Comparison of ENCODE assay signal across 8 cellular contexts in genomic region chr16:81366316-81366932, GRCh38. TPM values are rescaled to one million over a fixed set of nuclear protein-coding genes. Genes with fewer than 3 reads are reported as not detected.
DNase-seq lines count a peak whose midpoint lies in the region; ATAC-seq, FAIRE-seq and TF ChIP-seq lines count a peak whose summit lies in the region.

No MANE protein-coding gene starts in this region.

- no peak overlapping the region for H3K9ac ChIP-seq in DND-41 (ENCODE audit: low read depth, low read length)

- H3K27ac Mint-ChIP-seq in activated naive CD8-positive, alpha-beta T cell treated with anti-CD3 and anti-CD28 coated beads for 36 hours: no peak overlapping the region

- H3K4me3 Mint-ChIP-seq in activated naive CD8-positive, alpha-beta T cell treated with anti-CD3 and anti-CD28 coated beads for 36 hours: no peak overlapping the region

- H3K36me3 Mint-ChIP-seq in activated naive CD8-positive, alpha-beta T cell treated with anti-CD3 and anti-CD28 coated beads for 36 hours: peaks cover 9% of the 10 kb centered on the region

- no peaks in the 10 kb centered on the region for H3K27me3 ChIP-seq in DND-41 (ENCODE audit: insufficient read depth, low read length, poor library complexity)
- H3K27me3 ChIP-seq in bronchial epithelial cell (ENCODE audit: control insufficient read depth, insufficient read depth, low read length): no peaks in the 10 kb centered on the region

- H3K27me3 Mint-ChIP-seq in activated naive CD8-positive, alpha-beta T cell treated with anti-CD3 and anti-CD28 coated beads for 36 hours: no peaks in the 10 kb centered on the region

- H3K36me3 ChIP-seq in DND-41 (ENCODE audit: insufficient read depth, low read length) (peaks cover 74% of the 10 kb centered on the region), bronchial epithelial cell (ENCODE audit: control insufficient read depth, insufficient read depth, low read length) (peaks cover 13% of the 10 kb centered on the region)

- H3K79me2 ChIP-seq in DND-41 (ENCODE audit: insufficient read depth, low read length): no peaks in the 10 kb centered on the region

- H3K9me3 ChIP-seq in DND-41 (ENCODE audit: insufficient read depth, low read length, severe bottlenecking): no peaks in the 10 kb centered on the region

- H3K27ac ChIP-seq in DND-41 (ENCODE audit: low read length): no peak overlapping the region

- peak; percentile 13 for FAIRE-seq in bronchial epithelial cell (lab: Jason Lieb, UNC)
- FAIRE-seq in urothelium cell line (lab: Jason Lieb, UNC): no peak

- H3K4me1 ChIP-seq in DND-41 (ENCODE audit: insufficient read depth, low read length): no peaks in the 10 kb centered on the region

- peaks cover 3% of the 10 kb centered on the region for H3K4me1 Mint-ChIP-seq in activated naive CD8-positive, alpha-beta T cell treated with anti-CD3 and anti-CD28 coated beads for 36 hours

- no peak overlapping the region for H3K4me2 ChIP-seq in DND-41 (ENCODE audit: insufficient read depth, low read length)

- TF ChIP-seq CTCF in DND-41 (IDR thresholded peaks at IDR 0.05; ENCODE audit: borderline replicate concordance, extremely low read depth, low read length, poor library complexity, severe bottlenecking) (peak; percentile 81), bronchial epithelial cell (IDR thresholded peaks at IDR 0.05; ENCODE audit: insufficient read depth, low read length, severe bottlenecking) (peak; percentile 36)

- H3K9me3 Mint-ChIP-seq in activated naive CD8-positive, alpha-beta T cell treated with anti-CD3 and anti-CD28 coated beads for 36 hours: no peaks in the 10 kb centered on the region

- DNase-seq in DND-41: no peak
- DNase-seq in HCEC 1CT: peak; percentile 34
- DNase-seq in NCI-H69 (lab: John Stamatoyannopoulos, UW): peak; percentile 44
- DNase-seq in bronchial epithelial cell (ENCODE audit: low read depth): peak; percentile 58
- peak; percentile 70 for DNase-seq in left kidney (ENCODE audit: low read depth, low spot score)
- DNase-seq in urothelium cell line (ENCODE audit: low spot score): peak; percentile 54
- DNase-seq in activated effector memory CD4-positive, alpha-beta T cell treated with anti-CD3 and anti-CD28 coated beads, Interleukin-2, amount 50 U/mL, for 16 hours: no peak
- no peak for DNase-seq in activated naive CD8-positive, alpha-beta T cell treated with anti-CD3 and anti-CD28 coated beads for 36 hours

- peaks cover 4% of the 10 kb centered on the region; the same call in 1 of the 2 replicates for H4K20me1 ChIP-seq in DND-41 (ENCODE audit: insufficient read depth, low read length)

- H3K4me3 ChIP-seq in DND-41 (ENCODE audit: low read depth in 1 of 2, low read length in 2 of 2) (no peak overlapping the region), bronchial epithelial cell (ENCODE audit: low read depth, low read length) (no peak overlapping the region)

- H2AFZ ChIP-seq in DND-41 (ENCODE audit: low read depth, low read length): no peak overlapping the region

- ATAC-seq in DND-41 (ENCODE audit: insufficient read depth, low read depth): peak; percentile 77

RNA-seq across cellular contexts. Expression of gene GAN, which starts 51.7 kb away (rescaled TPM):
- 13.7 and 23.4 TPM in 2 replicates for total RNA-seq in bronchial epithelial cell
- total RNA-seq in activated naive CD8-positive, alpha-beta T cell treated with anti-CD3 and anti-CD28 coated beads for 36 hours: 10 to 100 TPM in 1 of 2 experiments, 1 to 10 TPM in 1; 10.0 to 10.7 TPM

Comparison
In these comparisons a context has a peak if more than half of its experiments do, and no peak if none do; other contexts are left out.
1. DNase-seq: peak in HCEC 1CT (single experiment), NCI-H69 (single experiment), bronchial epithelial cell (single experiment), left kidney (single experiment) and urothelium cell line (single experiment); none in DND-41 (single experiment), activated effector memory CD4-positive, alpha-beta T cell treated with anti-CD3 and anti-CD28 coated beads, Interleukin-2, amount 50 U/mL, for 16 hours (single experiment) and activated naive CD8-positive, alpha-beta T cell treated with anti-CD3 and anti-CD28 coated beads for 36 hours (single experiment).